Comparison of ENCODE assay signal across 19 cellular contexts in the genomic region with DNA sequence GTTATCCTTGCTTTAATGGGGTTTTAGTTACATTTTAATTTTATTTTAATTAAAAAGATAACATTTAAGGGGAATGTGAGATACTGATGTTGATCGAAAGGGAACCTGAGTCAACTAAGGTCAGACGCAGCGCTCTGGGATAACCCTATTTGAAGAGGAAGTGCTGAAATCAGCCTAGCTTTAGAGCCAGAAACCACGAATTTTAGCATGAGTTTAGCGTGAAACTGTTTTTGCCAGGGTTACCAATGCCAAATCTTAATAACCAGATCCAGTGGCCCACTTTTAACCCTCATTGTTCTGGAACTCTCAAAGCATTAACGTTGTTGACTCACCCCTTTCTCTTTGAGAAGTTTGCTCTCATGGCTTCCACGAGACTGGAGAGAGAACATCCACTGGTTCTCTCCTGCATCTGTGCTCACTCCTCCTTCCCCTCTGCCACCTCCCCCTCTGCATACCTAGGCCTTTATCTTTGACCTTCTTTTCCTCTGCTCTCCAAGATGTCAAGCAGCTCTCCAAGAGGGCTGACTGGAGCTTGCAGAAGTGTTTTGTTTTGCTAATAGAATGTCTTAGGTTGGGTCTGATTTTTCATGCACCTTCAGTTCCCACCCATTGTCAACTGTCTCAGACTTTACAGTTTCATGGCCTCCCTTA.
"Had no signal": no experiment of that assay in that cellular context is flagged by ENCODE, and none has a peak within 500 bp of the region (broad histone marks: within the 10 kb centered on the region; RNA-seq: fewer than 3 reads in every experiment).

No MANE protein-coding gene starts in this region.

- H3K4me3 Mint-ChIP-seq: activated naive CD4-positive, alpha-beta T cell treated with anti-CD3 and anti-CD28 coated beads, Interleukin-2, amount 50 U/mL, for 24 hours; activated T-cell treated with anti-CD3 and anti-CD28 coated beads, Interleukin-2, amount 50 U/mL, for 72 hours; effector memory CD8-positive, alpha-beta T cell; natural killer cell treated with Interleukin-12 subunit alpha and Interleukin-12 subunit beta and Interleukin-15 and Interleukin-18, amount 100 ng/mL, for 72 hours; T-helper 1 cell treated with Interleukin-12 subunit alpha and Interleukin-12 subunit beta and Interleukin-4 antibody, amounts not matched to agents 30 μg/mL and 1 μg/mL, for 36 hours had no signal

- H3K9me3 Mint-ChIP-seq: activated naive CD4-positive, alpha-beta T cell treated with anti-CD3 and anti-CD28 coated beads, Interleukin-2, amount 50 U/mL, for 24 hours had no signal

- H3K36me3 Mint-ChIP-seq: activated naive CD4-positive, alpha-beta T cell treated with anti-CD3 and anti-CD28 coated beads, Interleukin-2, amount 50 U/mL, for 24 hours; natural killer cell treated with Interleukin-12 subunit alpha and Interleukin-12 subunit beta and Interleukin-15 and Interleukin-18, amount 100 ng/mL, for 72 hours had no signal

- H3K27ac Mint-ChIP-seq: activated naive CD4-positive, alpha-beta T cell treated with anti-CD3 and anti-CD28 coated beads, Interleukin-2, amount 50 U/mL, for 24 hours; activated T-cell treated with anti-CD3 and anti-CD28 coated beads, Interleukin-2, amount 50 U/mL, for 72 hours; effector memory CD8-positive, alpha-beta T cell; natural killer cell treated with Interleukin-12 subunit alpha and Interleukin-12 subunit beta and Interleukin-15 and Interleukin-18, amount 100 ng/mL, for 72 hours; T-helper 1 cell treated with Interleukin-12 subunit alpha and Interleukin-12 subunit beta and Interleukin-4 antibody, amounts not matched to agents 30 μg/mL and 1 μg/mL, for 36 hours had no signal

- H3K4me1 ChIP-seq: parathyroid adenoma had no signal

- DNase-seq: activated CD4-positive, alpha-beta T cell treated with anti-CD3 and anti-CD28 coated beads, Interleukin-2, amount 50 U/mL, for 1 hour; activated CD4-positive, CD25-positive, alpha-beta regulatory T cell treated with anti-CD3 and anti-CD28 coated beads, Interleukin-2, amount 50 U/mL, for 72 hours; activated CD8-positive, alpha-beta memory T cell treated with anti-CD3 and anti-CD28 coated beads for 24 hours; activated CD8-positive, alpha-beta memory T cell treated with anti-CD3 and anti-CD28 coated beads, Interleukin-2, amount 50 U/mL, for 48 hours; activated effector memory CD4-positive, alpha-beta T cell treated with anti-CD3 and anti-CD28 coated beads, Interleukin-2, amount 50 U/mL, for 16 hours; activated T-cell treated with anti-CD3 and anti-CD28 coated beads, Interleukin-2, amount 50 U/mL, for 72 hours; effector memory CD8-positive, alpha-beta T cell; esophagus squamous epithelium; foreskin melanocyte; kidney; stimulated activated naive CD4-positive, alpha-beta T cell; thyroid gland; uterus had no signal

- H3K4me3 ChIP-seq: esophagus squamous epithelium, thyroid gland, uterus had no signal

- H3K4me1 Mint-ChIP-seq: activated naive CD4-positive, alpha-beta T cell treated with anti-CD3 and anti-CD28 coated beads, Interleukin-2, amount 50 U/mL, for 24 hours had no signal

- H3K27me3 ChIP-seq: esophagus squamous epithelium, neutrophil, thyroid gland, uterus had no signal

- H3K9ac ChIP-seq: parathyroid adenoma had no signal

- H3K9me3 ChIP-seq: esophagus squamous epithelium, neutrophil, thyroid gland, uterus had no signal

- ATAC-seq: activated T-cell treated with anti-CD3 and anti-CD28 coated beads, Interleukin-2, amount 50 U/mL, for 72 hours; effector memory CD8-positive, alpha-beta T cell; natural killer cell treated with Interleukin-12 subunit alpha and Interleukin-12 subunit beta and Interleukin-15 and Interleukin-18, amount 100 ng/mL, for 72 hours had no signal

- H3K27ac ChIP-seq: neutrophil, parathyroid adenoma, uterus, VCaP had no signal

- H3K36me3 ChIP-seq: esophagus squamous epithelium, neutrophil, thyroid gland, uterus had no signal

- H2AFZ ChIP-seq: parathyroid adenoma had no signal
